1 cellular context compared by ENCODE assay signal in genomic region chr20:44886828-44887227, GRCh38.
TF ChIP-seq lines count a peak whose summit lies in the region.

No MANE protein-coding gene starts in this region.

TF ChIP-seq in HepG2, 621 proteins besides CTCF, POLR2A, EP300 and RAD21 (continued from another document):
- no peak for TF ChIP-seq ZNF18 (CRISPR knock-in tag; IDR thresholded peaks at IDR 0.05; ENCODE audit: insufficient replicate concordance)
- TF ChIP-seq ZBTB25 (CRISPR knock-in tag; IDR thresholded peaks at IDR 0.05): no peak
- TF ChIP-seq ZNF670 (CRISPR knock-in tag; IDR thresholded peaks at IDR 0.05; ENCODE audit: borderline replicate concordance): no peak
- TF ChIP-seq ZNF329 (CRISPR knock-in tag; IDR thresholded peaks at IDR 0.05; ENCODE audit: low read depth): no peak
- TF ChIP-seq SYNCRIP (IDR thresholded peaks at IDR 0.05; ENCODE audit: insufficient read depth, low read depth, low read length): no peak
- TF ChIP-seq KLF11 (CRISPR knock-in tag; IDR thresholded peaks at IDR 0.05): 0 out of 2 replicates have a peak, but pooled peaks have one; percentile 27
- TF ChIP-seq ZNF713 (CRISPR knock-in tag; IDR thresholded peaks at IDR 0.05): 0 out of 2 replicates have a peak, but pooled peaks have one; percentile 66
- TF ChIP-seq NFE2 (CRISPR knock-in tag; IDR thresholded peaks at IDR 0.05): no peak
- 0 out of 2 replicates have a peak, but pooled peaks have one; percentile 12 for TF ChIP-seq HOMEZ (CRISPR knock-in tag; IDR thresholded peaks at IDR 0.05; ENCODE audit: low read depth)
- 0 out of 2 replicates have a peak, but pooled peaks have one; percentile 7 for TF ChIP-seq MEF2D (CRISPR knock-in tag; IDR thresholded peaks at IDR 0.05)
- no peak for TF ChIP-seq ELF4 (CRISPR knock-in tag; IDR thresholded peaks at IDR 0.05; ENCODE audit: borderline replicate concordance)
- no peak for TF ChIP-seq ZSCAN25 (CRISPR knock-in tag; IDR thresholded peaks at IDR 0.05)
- 0 out of 2 replicates have a peak, but pooled peaks have one; percentile 45 for TF ChIP-seq CHCHD3 (CRISPR knock-in tag; IDR thresholded peaks at IDR 0.05)
- TF ChIP-seq MAZ (IDR thresholded peaks at IDR 0.05; ENCODE audit: borderline replicate concordance, low read depth, low read length): no peak
- TF ChIP-seq MAZ (CRISPR knock-in tag; IDR thresholded peaks at IDR 0.05; ENCODE audit: low read depth): no peak
- no peak for TF ChIP-seq FUBP1 (CRISPR knock-in tag; IDR thresholded peaks at IDR 0.05; ENCODE audit: borderline replicate concordance)
TF ChIP-seq in HepG2: peak in this region for 6.
